Comparison of ENCODE assay signal across 8 cellular contexts in genomic region chr14:89027097-89027740, GRCh38.
A peak's percentile ranks its signal among the peaks of the same experiment; 100 is the strongest.
DNase-seq lines count a peak whose midpoint lies in the region; ATAC-seq and TF ChIP-seq lines count a peak whose summit lies in the region.

No MANE protein-coding gene starts in this region.

- intact Hi-C loops in psoas muscle (cut with DNase I) (loop anchor here (2.0 to 5.0 kb wide), 2 partner anchors 210 to 888 kb away; no protein-coding TSS in a partner anchor), vagina (cut with DNase I) (no loop called here)

- WGBS in psoas muscle, 3 donors, result 0 to 2% (median 0%) methylated on average over 51 to 68 of the region's 68 CpGs

- H3K4me1 ChIP-seq in psoas muscle, result no peaks in the 10 kb centered on the region
- H3K4me1 ChIP-seq in vagina, result peaks cover 14% of the 10 kb centered on the region

- H3K36me3 ChIP-seq in psoas muscle (ENCODE audit: insufficient read depth in 1 of 2, low read depth in 1 of 2), result no peaks in the 10 kb centered on the region
- no peaks in the 10 kb centered on the region for H3K36me3 ChIP-seq in vagina

- H3K27me3 ChIP-seq in psoas muscle (ENCODE audit: insufficient read depth in 3 of 3, low read length in 2 of 3) (peaks cover 0 to 55% (median 3%) of the 10 kb centered on the region in 3 donors), vagina (no peaks in the 10 kb centered on the region)

- H3K4me3 ChIP-seq in psoas muscle, result peak overlapping the region; percentile 70
- H3K4me3 ChIP-seq in vagina, result peak overlapping the region; percentile 41 to 53

- TF ChIP-seq CTCF in psoas muscle (IDR thresholded peaks at IDR 0.05) (peak; percentile 75), vagina (IDR thresholded peaks at IDR 0.05) (peak; percentile 56 to 95 (median 78))

- ATAC-seq in GM19328 (IDR thresholded peaks at IDR 0.05; ENCODE audit: unreplicated experiment) (peak; percentile 91), HG03432 (IDR thresholded peaks at IDR 0.05; ENCODE audit: unreplicated experiment) (peak; percentile 91), psoas muscle (peak; percentile 88 to 97 (median 92))

- H3K27ac ChIP-seq in psoas muscle (no peak overlapping the region), vagina (no peak overlapping the region)

- no peak for TF ChIP-seq POLR2A in vagina (IDR thresholded peaks at IDR 0.05)

- DNase-seq in C1 segment of cervical spinal cord (lab: John Stamatoyannopoulos, UW) (peak in 10 of 14 donors; percentile 4 to 55 (median 26)), T follicular helper cell (ENCODE audit: low read depth) (peak; percentile 26), amygdala (lab: John Stamatoyannopoulos, UW) (peak in 33 of 56 donors; percentile 6 to 63 (median 25)), hepatic stellate cell (ENCODE audit: low spot score) (peak; percentile 82), psoas muscle (peak; percentile 65 to 72), vagina (ENCODE audit: extremely low spot score in 2 of 2) (peak in 1 of 2 donors; percentile 77)

- no peaks in the 10 kb centered on the region for H3K9me3 ChIP-seq in psoas muscle
- no peaks in the 10 kb centered on the region for H3K9me3 ChIP-seq in vagina
